Comparison of ENCODE assay signal across 2 cellular contexts in genomic region chr1:24255226-24255625, GRCh38.
TF ChIP-seq lines count a peak whose summit lies in the region.

No MANE protein-coding gene starts in this region.

TF ChIP-seq in IMR-90, 13 proteins besides CTCF, POLR2A, EP300 and RAD21:
- TF ChIP-seq MAFK (IDR thresholded peaks at IDR 0.05; ENCODE audit: low read depth, low read length) (no peak), RCOR1 (IDR thresholded peaks at IDR 0.05; ENCODE audit: insufficient replicate concordance, low read length) (no peak), NFE2L2 (IDR thresholded peaks at IDR 0.05; ENCODE audit: low read depth, low read length) (peak; percentile 69), RFX5 (IDR thresholded peaks at IDR 0.05; ENCODE audit: low read depth, low read length) (no peak), MXI1 (IDR thresholded peaks at IDR 0.05; ENCODE audit: borderline replicate concordance, low read depth, low read length) (no peak)
TF ChIP-seq in IMR-90: peak in this region for 1.

TF ChIP-seq in H1, 55 proteins besides CTCF, POLR2A, EP300 and RAD21:
- TF ChIP-seq BCL11A (IDR thresholded peaks at IDR 0.05; ENCODE audit: low read depth in 2 of 2, low read length in 2 of 2) (no peak), ATF3 (IDR thresholded peaks at IDR 0.05; ENCODE audit: insufficient read depth, low read depth, low read length) (no peak), RNF2 (IDR thresholded peaks at IDR 0.05; ENCODE audit: borderline replicate concordance, low read depth, low read length, missing control alignments, poor library complexity, severe bottlenecking) (no peak), ZNF274 (IDR thresholded peaks at IDR 0.05; ENCODE audit: borderline replicate concordance, extremely low read depth, low read length) (no peak), HDAC6 (IDR thresholded peaks at IDR 0.05; ENCODE audit: low read depth, low read length) (no peak), CREB1 (IDR thresholded peaks at IDR 0.05) (no peak), CHD7 (IDR thresholded peaks at IDR 0.05; ENCODE audit: insufficient replicate concordance, low read length) (no peak), KDM1A (IDR thresholded peaks at IDR 0.05; ENCODE audit: borderline replicate concordance, low read length) (no peak), E2F6 (IDR thresholded peaks at IDR 0.05) (no peak), CBX8 (IDR thresholded peaks at IDR 0.05; ENCODE audit: borderline replicate concordance, low read depth, low read length) (no peak), BACH1 (IDR thresholded peaks at IDR 0.05; ENCODE audit: low read length) (no peak), YY1 (IDR thresholded peaks at IDR 0.05; ENCODE audit: low read depth, low read length) (no peak), RFX5 (IDR thresholded peaks at IDR 0.05; ENCODE audit: borderline replicate concordance, low read depth, low read length) (no peak)
